Comparison of ENCODE assay signal across 2 cellular contexts in genomic region chr1:157291083-157291482, GRCh38.
A peak's percentile ranks its signal among the peaks of the same experiment; 100 is the strongest.
TF ChIP-seq lines count a peak whose summit lies in the region.

No MANE protein-coding gene starts in this region.

TF ChIP-seq in HepG2, 621 proteins besides CTCF, POLR2A, EP300 and RAD21:
- peak; percentile 37 to 72; a peak in 3 of 4 replicates for TF ChIP-seq MAFK (conservative IDR thresholded peaks at IDR 0.05 in 1 of 2, IDR thresholded peaks at IDR 0.05 in 1 of 2; ENCODE audit: low read length in 2 of 2)
- no peak for TF ChIP-seq ZNF75D (CRISPR knock-in tag; IDR thresholded peaks at IDR 0.05; ENCODE audit: borderline replicate concordance)
- TF ChIP-seq MAFF (IDR thresholded peaks at IDR 0.05; ENCODE audit: low read depth, low read length): peak; percentile 65; the same call in 1 of the 2 replicates

TF ChIP-seq in K562, 482 proteins besides CTCF, POLR2A, EP300 and RAD21:
- peak; percentile 87 for TF ChIP-seq ZNF316 (IDR thresholded peaks at IDR 0.05)
- TF ChIP-seq ZFP36 (IDR thresholded peaks at IDR 0.05; ENCODE audit: low read depth, low read length, partially characterized antibody): no peak
- TF ChIP-seq NCOA6 (IDR thresholded peaks at IDR 0.05): no peak
- peak; percentile 49 for TF ChIP-seq MAFF (IDR thresholded peaks at IDR 0.05; ENCODE audit: low read length)
- peak; percentile 60; the same call in 1 of the 2 replicates for TF ChIP-seq C11orf30 (IDR thresholded peaks at IDR 0.05; ENCODE audit: low read depth)
